Comparison of ENCODE assay signal across 11 cellular contexts in the genomic region with DNA sequence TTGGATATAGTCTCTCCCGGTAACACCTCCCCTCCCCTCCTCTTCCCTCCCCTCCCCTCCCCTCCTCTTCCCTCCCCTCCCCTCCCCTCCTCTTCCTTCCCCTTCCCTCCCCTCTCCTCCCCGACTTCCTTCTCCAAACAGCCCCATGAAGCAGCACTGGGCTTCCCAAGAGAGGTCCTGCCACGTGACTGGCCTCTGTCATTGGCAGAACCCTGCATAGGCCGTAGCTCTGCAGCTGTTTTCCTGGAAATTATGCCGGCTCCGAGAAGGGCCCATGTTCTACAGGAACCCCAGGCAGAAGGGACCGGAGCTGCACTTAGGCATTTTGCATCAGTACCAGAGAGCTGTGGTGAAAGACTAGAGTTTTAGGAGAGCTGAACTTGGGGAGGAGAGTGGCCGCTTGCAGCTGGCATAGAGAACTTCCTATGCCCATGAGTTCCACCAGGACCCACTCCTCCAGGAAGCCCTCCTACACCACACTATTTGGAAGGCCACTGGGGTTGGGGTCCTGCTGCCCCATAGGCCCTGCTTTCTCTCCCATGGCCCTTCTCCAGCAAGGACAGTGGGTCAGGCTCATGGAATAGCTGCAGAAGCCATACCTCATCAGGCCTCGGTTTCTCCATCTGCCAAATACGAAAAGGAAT. TPM values are rescaled to one million over a fixed set of nuclear protein-coding genes. Genes with fewer than 3 reads are reported as not detected.
A peak's percentile ranks its signal among the peaks of the same experiment; 100 is the strongest.
DNase-seq lines count a peak whose midpoint lies in the region; ATAC-seq and TF ChIP-seq lines count a peak whose summit lies in the region.
"Had no signal": no experiment of that assay in that cellular context is flagged by ENCODE, and none has a peak within 500 bp of the region (broad histone marks: within the 10 kb centered on the region; RNA-seq: fewer than 3 reads in every experiment).

No MANE protein-coding gene starts in this region.

- POLR2A ChIA-PET in Panc1 (lab: Charles Lee), result no interaction called here

- H3K27ac ChIP-seq in Panc1 (ENCODE audit: low read length) (peak overlapping the region; percentile 40), gastroesophageal sphincter (peak overlapping the region in 3 of 4 donors; percentile 68 to 76 (median 74)), brain microvascular endothelial cell (no peak overlapping the region)
- H3K27ac ChIP-seq: C4-2B had no signal

- TF ChIP-seq POLR2A in gastroesophageal sphincter (IDR thresholded peaks at IDR 0.05), result no peak

- 20% methylated on average over 1 of the region's 10 CpGs; no CpG with 5 or more reads in 1 of the 2 donors for WGBS in gastroesophageal sphincter (ENCODE audit: low coverage in 1 of 2), 2 donors

- no peak for TF ChIP-seq EP300 in gastroesophageal sphincter (IDR thresholded peaks at IDR 0.05)

- H3K4me1 ChIP-seq in Panc1 (ENCODE audit: control insufficient read depth, insufficient read depth, low read length) (peaks cover 53% of the 10 kb centered on the region), gastroesophageal sphincter (peaks cover 0 to 67% (median 37%) of the 10 kb centered on the region in 3 donors)

- BruUV-seq in Panc1 (replicated peaks; lab: Mats Ljungman, UMichigan), result no TSS peak

- H3K4me3 ChIP-seq in Panc1 (ENCODE audit: low read depth in 2 of 2, low read length in 2 of 2) (no peak overlapping the region), gastroesophageal sphincter (no peak overlapping the region), brain microvascular endothelial cell (ENCODE audit: low read depth, low read length) (no peak overlapping the region)

- H3K27me3 ChIP-seq in Panc1 (ENCODE audit: control insufficient read depth, insufficient read depth, low read length), result no peaks in the 10 kb centered on the region
- H3K27me3 ChIP-seq in gastroesophageal sphincter, result peaks cover 29% of the 10 kb centered on the region
- H3K27me3 ChIP-seq in brain microvascular endothelial cell (replicated peaks), result no peaks in the 10 kb centered on the region

- ATAC-seq in Panc1 (no peak), gastroesophageal sphincter (peak; percentile 32), omental fat pad (ENCODE audit: low FRiP score) (peak; percentile 20), HG03175 (IDR thresholded peaks at IDR 0.05; ENCODE audit: unreplicated experiment) (no peak)

- H3K36me3 ChIP-seq in Panc1 (ENCODE audit: control insufficient read depth, insufficient read depth, low read length), result no peaks in the 10 kb centered on the region
- no peaks in the 10 kb centered on the region for H3K36me3 ChIP-seq in gastroesophageal sphincter
- no peaks in the 10 kb centered on the region for H3K36me3 ChIP-seq in brain microvascular endothelial cell (replicated peaks)

- in situ Hi-C loops in Panc1 (cut with HindIII; ENCODE audit: low pct_unique_long_range_greater_than_20kb, low sequenced_read_pairs) (no loop called here), brain microvascular endothelial cell (cut with HindIII; ENCODE audit: low pct_ligation_motif_present, low sequenced_read_pairs) (no loop called here)

- CTCF ChIA-PET in Panc1 (lab: Charles Lee), result interaction anchor here (0.6 kb wide), 1 partner anchor 66 kb away, joined by 8 read pairs; no protein-coding TSS in a partner anchor

- intact Hi-C loops in Panc1 (cut with micrococcal nuclease; ENCODE audit: unreplicated experiment), result no loop called here

- DNase-seq in Ammon's horn (ENCODE audit: low spot score), result peak; percentile 66
- DNase-seq in Panc1 (ENCODE audit: low read depth, low spot score), result no peak
- no peak for DNase-seq in omental fat pad (ENCODE audit: low spot score)
- DNase-seq in brain microvascular endothelial cell, result no peak
- no peak for DNase-seq in hepatic stellate cell (ENCODE audit: low spot score)
- no peak for DNase-seq in stimulated activated CD8-positive, alpha-beta memory T cell treated with anti-CD3 and anti-CD28 coated beads, Interleukin-4, amount 100 ng/mL, for 48 hours
- DNase-seq: NCI-H2227 treated with DMSO at 0.1 percent for 48 hours had no signal

- H3K9me3 ChIP-seq in Panc1 (ENCODE audit: control insufficient read depth, insufficient read depth, low read depth, low read length) (no peaks in the 10 kb centered on the region), gastroesophageal sphincter (no peaks in the 10 kb centered on the region)

- TF ChIP-seq CTCF in Panc1 (IDR thresholded peaks at IDR 0.05) (no peak), gastroesophageal sphincter (IDR thresholded peaks at IDR 0.05) (no peak), omental fat pad (IDR thresholded peaks at IDR 0.05) (no peak), brain microvascular endothelial cell (IDR thresholded peaks at IDR 0.05; ENCODE audit: low read depth, low read length, missing control alignments) (no peak)

RNA-seq across cellular contexts. Expression of a gene that starts 5.1 kb away (rescaled TPM):
- total RNA-seq in Panc1 (2021; ENCODE audit: unreplicated experiment) (491 TPM), gastroesophageal sphincter (10 to 100 TPM; 51.6 to 61.9 (median 59.1) TPM), omental fat pad (100 to 1,000 TPM in 3 of 4 donors, 10 to 100 TPM in 1; 56.0 to 215 (median 144) TPM)
- polyA plus RNA-seq in Panc1 (2012; ENCODE audit: insufficient read length), result 322 TPM

RNA-seq across cellular contexts. Expression of a gene that starts 23.6 kb away (rescaled TPM):
- total RNA-seq in Panc1 (2021; ENCODE audit: unreplicated experiment) (2.6 TPM), gastroesophageal sphincter (1 to 10 TPM in 1 of 4 donors, under 1 TPM in 2, not detected in 1; 0.40 to 3.6 (median 0.45) TPM), omental fat pad (1 to 10 TPM in 2 of 4 donors, under 1 TPM in 1, not detected in 1; 0.93 to 5.2 (median 1.3) TPM)
- polyA plus RNA-seq in Panc1 (2012; ENCODE audit: insufficient read length), result 1.9 TPM
- total RNA-seq: mononuclear cell had no signal

RNA-seq across cellular contexts. Expression of a gene that starts 34.1 kb away (rescaled TPM):
- total RNA-seq in Panc1 (2021; ENCODE audit: unreplicated experiment) (not detected), gastroesophageal sphincter (not detected), omental fat pad (1 to 10 TPM in 1 of 4 donors, not detected in 3; 6.3 TPM)
- polyA plus RNA-seq in Panc1 (2012; ENCODE audit: insufficient read length), result not detected
- total RNA-seq: mononuclear cell had no signal

Comparison
In these comparisons a context has a peak if more than half of its experiments do, and no peak if none do; other contexts are left out.
1. ATAC-seq: peak in gastroesophageal sphincter (single experiment) and omental fat pad (single experiment); none in Panc1 (single experiment) and HG03175 (single experiment).